8 cellular contexts compared by ENCODE assay signal in genomic region chr19:40601061-40601973, GRCh38.
DNase-seq lines count a peak whose midpoint lies in the region; ATAC-seq lines count a peak whose summit lies in the region.

Gene LTBP4 (plus strand): TSS chr19:40601369. CDS start chr19:40601388, 19 bp downstream.

- H3K27me3 Mint-ChIP-seq in T-helper 2 cell treated with Interferon-gamma antibody and Interleukin-4, amounts not matched to agents 5 μg/mL and 100 μg/mL, for 36 hours (ENCODE audit: low read depth) = peaks cover 41% of the 10 kb centered on the region

- no peaks in the 10 kb centered on the region for H3K36me3 Mint-ChIP-seq in T-helper 2 cell treated with Interferon-gamma antibody and Interleukin-4, amounts not matched to agents 5 μg/mL and 100 μg/mL, for 36 hours (ENCODE audit: low read depth)

- no peaks in the 10 kb centered on the region for H3K36me3 ChIP-seq in muscle layer of duodenum (ENCODE audit: control insufficient read depth in 1 of 2, insufficient read depth in 2 of 2, low read length in 2 of 2)

- peaks cover 24% of the 10 kb centered on the region for H3K27me3 ChIP-seq in muscle layer of duodenum (ENCODE audit: low read depth, low read length)

- peak within 1 kb of the TSS; percentile 49 for H3K4me3 Mint-ChIP-seq in T-helper 2 cell treated with Interferon-gamma antibody and Interleukin-4, amounts not matched to agents 5 μg/mL and 100 μg/mL, for 36 hours

- H3K4me1 ChIP-seq in muscle layer of duodenum (ENCODE audit: control insufficient read depth in 1 of 2, insufficient read depth in 2 of 2, low read length in 2 of 2) = peaks cover 13 to 71% of the 10 kb centered on the region in 2 donors

- no peak within 1 kb of the TSS for H3K27ac Mint-ChIP-seq in T-helper 2 cell treated with Interferon-gamma antibody and Interleukin-4, amounts not matched to agents 5 μg/mL and 100 μg/mL, for 36 hours

- peaks cover 54% of the 10 kb centered on the region for H3K4me1 Mint-ChIP-seq in T-helper 2 cell treated with Interferon-gamma antibody and Interleukin-4, amounts not matched to agents 5 μg/mL and 100 μg/mL, for 36 hours (ENCODE audit: low read depth)

- H3K27ac ChIP-seq in epithelial cell of prostate = peak within 1 kb of the TSS; percentile 88
- H3K27ac ChIP-seq in muscle layer of duodenum (ENCODE audit: low read length) = no peak within 1 kb of the TSS

- no peaks in the 10 kb centered on the region for H3K9me3 Mint-ChIP-seq in T-helper 2 cell treated with Interferon-gamma antibody and Interleukin-4, amounts not matched to agents 5 μg/mL and 100 μg/mL, for 36 hours

- ATAC-seq in HG02642 (IDR thresholded peaks at IDR 0.05; ENCODE audit: poor library complexity, unreplicated experiment) (no peak), GM21526 (IDR thresholded peaks at IDR 0.05; ENCODE audit: low FRiP score, unreplicated experiment) (no peak)

- H3K9me3 ChIP-seq in muscle layer of duodenum (ENCODE audit: control insufficient read depth in 1 of 2, low read length in 2 of 2) = no peaks in the 10 kb centered on the region

- DNase-seq in stimulated activated CD4-positive, alpha-beta T cell treated with anti-CD3 and anti-CD28 coated beads, Interleukin-4, amount 100 ng/mL, for 4 hours = peak; percentile 37 to 43
- no peak for DNase-seq in stimulated activated CD4-positive, alpha-beta T cell treated with anti-CD3 and anti-CD28 coated beads, Interleukin-4, amount 100 ng/mL, for 24 hours
- DNase-seq in T-helper 2 cell treated with Interferon-gamma antibody and Interleukin-4, amounts not matched to agents 5 μg/mL and 100 μg/mL, for 36 hours (ENCODE audit: low spot score) = peak; percentile 37
- no peak for DNase-seq in epithelial cell of prostate (ENCODE audit: low read depth, low spot score)
- DNase-seq in NCI-H2107 treated with DMSO at 0.1 percent for 48 hours (lab: John Stamatoyannopoulos, UW; ENCODE audit: unreplicated experiment) = no peak

- H3K4me3 ChIP-seq in muscle layer of duodenum (ENCODE audit: low read depth in 1 of 2, low read length in 2 of 2) = peak within 1 kb of the TSS; percentile 60 to 69

Comparison
In these comparisons a context has a peak if more than half of its experiments do, and no peak if none do; other contexts are left out.
1. DNase-seq: peak in stimulated activated CD4-positive, alpha-beta T cell treated with anti-CD3 and anti-CD28 coated beads, Interleukin-4, amount 100 ng/mL, for 4 hours (2 of 2) and T-helper 2 cell treated with Interferon-gamma antibody and Interleukin-4, amounts not matched to agents 5 μg/mL and 100 μg/mL, for 36 hours (single experiment); none in stimulated activated CD4-positive, alpha-beta T cell treated with anti-CD3 and anti-CD28 coated beads, Interleukin-4, amount 100 ng/mL, for 24 hours (single experiment), epithelial cell of prostate (single experiment) and NCI-H2107 treated with DMSO at 0.1 percent for 48 hours (single experiment).